Comparison of ENCODE assay signal across 22 cellular contexts in the genomic region with DNA sequence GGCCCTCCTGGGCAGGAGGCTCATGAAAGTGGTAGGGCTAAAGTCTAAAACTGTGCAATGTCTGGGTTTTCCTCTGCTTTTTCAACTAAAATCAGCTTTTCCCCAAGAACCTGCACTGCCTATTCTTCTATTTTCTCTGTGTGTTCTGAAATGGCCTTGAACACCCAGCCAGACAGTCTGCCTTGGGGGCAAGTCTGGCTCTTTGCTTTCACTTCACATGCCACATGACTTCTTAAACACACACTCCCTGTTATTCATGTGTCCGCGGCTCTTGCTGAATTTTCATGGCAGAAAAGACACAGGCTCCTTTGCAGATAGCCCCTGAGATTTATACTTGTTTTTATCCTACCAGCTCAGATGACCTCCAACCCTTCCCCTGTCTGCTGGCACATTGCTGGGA. TPM values are rescaled to one million over a fixed set of nuclear protein-coding genes. Genes with fewer than 3 reads are reported as not detected.
DNase-seq lines count a peak whose midpoint lies in the region; ATAC-seq, FAIRE-seq and TF ChIP-seq lines count a peak whose summit lies in the region.
"Had no signal": no experiment of that assay in that cellular context is flagged by ENCODE, and none has a peak within 500 bp of the region (broad histone marks: within the 10 kb centered on the region; RNA-seq: fewer than 3 reads in every experiment).

No MANE protein-coding gene starts in this region.

- peaks cover 0 to 2% (median 0%) of the 10 kb centered on the region in 3 donors for H3K27me3 Mint-ChIP-seq in CD14-positive monocyte (ENCODE audit: low read depth in 3 of 3)
- peaks cover 7% of the 10 kb centered on the region for H3K27me3 Mint-ChIP-seq in nephron progenitor cell (ENCODE audit: low read depth, poor library complexity)

- no peaks in the 10 kb centered on the region for H3K9me3 ChIP-seq in adrenal gland (replicated peaks in 1 of 3)
- H3K9me3 ChIP-seq in HepG2 (ENCODE audit: low read length): peaks cover 39% of the 10 kb centered on the region
- no peaks in the 10 kb centered on the region for H3K9me3 ChIP-seq in ovary

- TF ChIP-seq CTCF in CD14-positive monocyte (IDR thresholded peaks at IDR 0.05): no peak
- no peak for TF ChIP-seq CTCF in adrenal gland (IDR thresholded peaks at IDR 0.05)
- no peak for TF ChIP-seq CTCF in HepG2 (CRISPR knock-in tag; IDR thresholded peaks at IDR 0.05)
- TF ChIP-seq CTCF in ovary (IDR thresholded peaks at IDR 0.05): no peak
- no peak for TF ChIP-seq CTCF in nephron progenitor cell (IDR thresholded peaks at IDR 0.05)

- H3K36me3 Mint-ChIP-seq in CD14-positive monocyte: peaks cover 0 to 3% of the 10 kb centered on the region in 2 donors
- peaks cover 18% of the 10 kb centered on the region for H3K36me3 Mint-ChIP-seq in nephron progenitor cell (ENCODE audit: low read depth)
- H3K36me3 Mint-ChIP-seq: CD8-positive, alpha-beta T cell had no signal

- H2AFZ ChIP-seq in HepG2 (ENCODE audit: low read length): peak overlapping the region; percentile 30
- H2AFZ ChIP-seq: GM23338 had no signal

- WGBS in adrenal gland, 4 donors: 34 to 42% (median 39%) methylated on average over 2 of the region's 2 CpGs
- 16% methylated on average over 2 of the region's 2 CpGs for WGBS in HepG2 (ENCODE audit: low lambda C conversion rate)
- WGBS in ovary, 3 donors: 27 to 55% (median 46%) methylated on average over 2 of the region's 2 CpGs

- H3K27me3 ChIP-seq in adrenal gland (no peaks in the 10 kb centered on the region), HepG2 (ENCODE audit: control insufficient read depth in 1 of 2, insufficient read depth in 2 of 2, low read length in 2 of 2) (no peaks in the 10 kb centered on the region), ovary (no peaks in the 10 kb centered on the region)
- H3K27me3 ChIP-seq: BLaER1 had no signal

- H3K27ac Mint-ChIP-seq in CD14-positive monocyte (peak overlapping the region; percentile 87 to 96 (median 91)), nephron progenitor cell (no peak overlapping the region)
- H3K27ac Mint-ChIP-seq: CD8-positive, alpha-beta T cell; GM23338; IgD-negative memory B cell had no signal

- ATAC-seq in HepG2 (peak; percentile 88), GM18505 (IDR thresholded peaks at IDR 0.05; ENCODE audit: unreplicated experiment) (no peak)
- ATAC-seq: CD8-positive, alpha-beta T cell; GM23338 had no signal

- CTCF ChIA-PET in HepG2 (lab: Yijun Ruan, JAX; ENCODE audit: low intra/inter-chr PET ratio, low total read pairs): no interaction called here

- no peak for DNase-seq in CD14-positive monocyte (ENCODE audit: low spot score)
- DNase-seq in adrenal gland: peak in 6 of 7 donors; percentile 40 to 68 (median 61)
- DNase-seq in HepG2 (ENCODE audit: low spot score): peak; percentile 81
- peak in 3 of 5 donors; percentile 22 to 35 (median 28) for DNase-seq in ovary
- no peak for DNase-seq in activated CD4-positive, alpha-beta T cell treated with anti-CD3 and anti-CD28 coated beads, Interleukin-2, amount 50 U/mL, for 48 hours
- DNase-seq in activated T-cell treated with anti-CD3 and anti-CD28 coated beads, Interleukin-2, amount 50 U/mL, for 1 hour: no peak
- DNase-seq in nephron progenitor cell: no peak
- DNase-seq: 8988T; CD8-positive, alpha-beta T cell; COR-L47; DMS 273 treated with DMSO at 0.1 percent for 48 hours; DMS53; HCEC 1CT had no signal

- H3K27ac ChIP-seq in adrenal gland (peak overlapping the region in 3 of 5 donors; percentile 22 to 54 (median 37)), HepG2 (ENCODE audit: extremely low read length, insufficient read depth, low read length) (peak overlapping the region; percentile 41), ovary (peak overlapping the region in 1 of 2 donors; percentile 67)
- H3K27ac ChIP-seq: BLaER1 had no signal

- H3K4me1 ChIP-seq in adrenal gland (replicated peaks in 1 of 2) (peaks cover 9 to 10% of the 10 kb centered on the region in 2 donors), HepG2 (ENCODE audit: insufficient read depth, low read length) (peaks cover 23% of the 10 kb centered on the region), ovary (ENCODE audit: insufficient read depth) (peaks cover 5% of the 10 kb centered on the region)
- H3K4me1 ChIP-seq: BLaER1 had no signal

- H3K4me3 ChIP-seq in adrenal gland (no peak overlapping the region), HepG2 (replicated peaks in 1 of 3; ENCODE audit: insufficient read depth in 1 of 3, low read depth in 2 of 3, low read length in 3 of 3) (peak overlapping the region; percentile 23 to 43 (median 25); a peak in 5 of 6 replicates), ovary (no peak overlapping the region)
- H3K4me3 ChIP-seq: BLaER1, GM23338 had no signal

- no peak for TF ChIP-seq RAD21 in HepG2 (CRISPR knock-in tag; IDR thresholded peaks at IDR 0.05)

- FAIRE-seq in HepG2 (lab: Jason Lieb, UNC): peak; percentile 8
- FAIRE-seq: G401.6, GM12891, GM18507, H54, HTR-8/SVneo had no signal

- in situ Hi-C loops in HepG2 (cut with HindIII; ENCODE audit: extremely low pct_ligation_motif_present, low pct_unique_long_range_greater_than_20kb): no loop called here

- H3K4me1 Mint-ChIP-seq in CD14-positive monocyte: peaks cover 27% of the 10 kb centered on the region
- no peaks in the 10 kb centered on the region for H3K4me1 Mint-ChIP-seq in nephron progenitor cell
- H3K4me1 Mint-ChIP-seq: GM23338, IgD-negative memory B cell had no signal

- peak overlapping the region; percentile 63 for H3K4me2 ChIP-seq in HepG2 (ENCODE audit: low read depth, low read length)
- H3K4me2 ChIP-seq: BLaER1, GM23338 had no signal

- TF ChIP-seq POLR2A in adrenal gland (IDR thresholded peaks at IDR 0.05) (no peak), HepG2 (IDR thresholded peaks at IDR 0.05; ENCODE audit: insufficient read depth in 1 of 2, low read depth in 2 of 2, low read length in 2 of 2) (no peak), ovary (IDR thresholded peaks at IDR 0.05) (no peak), GM18505 (IDR thresholded peaks at IDR 0.05; ENCODE audit: borderline replicate concordance, extremely low read depth, insufficient read depth, insufficient read length) (no peak)

- no peaks in the 10 kb centered on the region for H3K79me2 ChIP-seq in HepG2 (ENCODE audit: insufficient read depth, low read length)

- H3K9me3 Mint-ChIP-seq in CD14-positive monocyte: peaks cover 16 to 28% (median 23%) of the 10 kb centered on the region in 7 donors
- H3K9me3 Mint-ChIP-seq in nephron progenitor cell: peaks cover 50% of the 10 kb centered on the region

- no peaks in the 10 kb centered on the region for H4K20me1 ChIP-seq in HepG2 (ENCODE audit: insufficient read depth, low read length)
- H4K20me1 ChIP-seq: BLaER1 had no signal

- intact Hi-C loops in CD14-positive monocyte (cut with micrococcal nuclease) (no loop called here), adrenal gland (cut with DNase I) (no loop called here), HepG2 (cut with micrococcal nuclease; ENCODE audit: unreplicated experiment) (no loop called here), ovary (cut with DNase I) (no loop called here)

- TF ChIP-seq EP300 in HepG2 (IDR thresholded peaks at IDR 0.05; ENCODE audit: low read depth in 2 of 2, low read length in 2 of 2): peak in 1 of 2 experiments; percentile 28; a peak in 1 of 4 replicates
- TF ChIP-seq EP300 in HepG2 (CRISPR knock-in tag; IDR thresholded peaks at IDR 0.05; ENCODE audit: borderline replicate concordance): no peak
- no peak for TF ChIP-seq EP300 in ovary (IDR thresholded peaks at IDR 0.05)

- peak overlapping the region; percentile 30 for H3K9ac ChIP-seq in HepG2 (ENCODE audit: insufficient read depth, low read depth, low read length)
- H3K9ac ChIP-seq: BLaER1 had no signal

- H3K4me3 Mint-ChIP-seq in CD14-positive monocyte: peak overlapping the region; percentile 18 to 81
- H3K4me3 Mint-ChIP-seq in nephron progenitor cell: no peak overlapping the region
- H3K4me3 Mint-ChIP-seq: CD8-positive, alpha-beta T cell; GM23338; IgD-negative memory B cell had no signal

- BruUV-seq in HepG2 (replicated peaks; lab: Mats Ljungman, UMichigan): no TSS peak

- H3K36me3 ChIP-seq in adrenal gland (replicated peaks in 1 of 2): no peaks in the 10 kb centered on the region
- H3K36me3 ChIP-seq in HepG2 (replicated peaks in 1 of 2; ENCODE audit: control insufficient read depth in 1 of 2, insufficient read depth in 2 of 2, low read length in 2 of 2): no peaks in the 10 kb centered on the region
- no peaks in the 10 kb centered on the region for H3K36me3 ChIP-seq in ovary
- H3K36me3 ChIP-seq: BLaER1 had no signal

- POLR2A ChIA-PET in HepG2 (lab: Yijun Ruan, JAX): interaction anchor here (0.6 to 2.1 kb wide), 6 partner anchors 9 to 469 kb away, joined by 3 to 24 read pairs (median 4); partner anchors contain the start of gene RPIA

RNA-seq across cellular contexts. Expression of gene RPIA, which starts 10.6 kb away (rescaled TPM):
- polyA plus RNA-seq in CD14-positive monocyte (10 to 100 TPM; 17.9 to 23.1 TPM), adrenal gland (10 to 100 TPM; 11.4 to 15.4 (median 11.5) TPM), HepG2 (2011; rRNA removed) (13.3 and 13.7 TPM in 2 replicates), ovary (10 to 100 TPM; 14.1 to 17.9 TPM)
- total RNA-seq in adrenal gland (10 to 100 TPM in 4 of 8 donors, 1 to 10 TPM in 4; 1.9 to 16.9 (median 9.1) TPM), HepG2 (2016; rRNA removed; fragmentation: Illumina TruSeq; extraction: Trizol) (23.9 and 31.6 TPM in 2 replicates), ovary (10 to 100 TPM; 10.4 to 19.3 (median 15.4) TPM)
- 12.9 and 13.3 TPM in 2 replicates for total RNA-seq in HepG2 (2016; cell fraction: cytosol; rRNA removed; fragmentation: Illumina TruSeq; extraction: Trizol; ENCODE audit: low read depth)
- 23.0 and 31.5 TPM in 2 replicates for total RNA-seq in HepG2 (2016; cell fraction: insoluble cytoplasmic fraction; rRNA removed; fragmentation: Illumina TruSeq; extraction: Trizol)
- total RNA-seq in HepG2 (2016; cell fraction: membrane; rRNA removed; fragmentation: Illumina TruSeq; extraction: Trizol): 25.6 and 26.4 TPM in 2 replicates
- 14.1 and 18.1 TPM in 2 replicates for total RNA-seq in HepG2 (2016; cell fraction: nucleus; rRNA removed; fragmentation: Illumina TruSeq; extraction: Trizol)
- polyA plus RNA-seq in HepG2 (2011; cell fraction: cytosol; rRNA removed): 12.9 and 13.4 TPM in 2 replicates
- 6.1 and 9.3 TPM in 2 replicates for polyA plus RNA-seq in HepG2 (2011; cell fraction: nucleus; rRNA removed)
- 21.5 and 22.6 TPM in 2 replicates for polyA plus RNA-seq in HepG2 (2012)
- 23.8 and 26.4 TPM in 2 replicates for polyA plus RNA-seq in HepG2 (2016; cell fraction: cytosol; fragmentation: Illumina TruSeq; extraction: Trizol; ENCODE audit: low read depth)
- polyA plus RNA-seq in HepG2 (2016; cell fraction: insoluble cytoplasmic fraction; fragmentation: Illumina TruSeq; extraction: Trizol; ENCODE audit: low read depth): 50.9 and 54.3 TPM in 2 replicates
- 31.6 and 32.5 TPM in 2 replicates for polyA plus RNA-seq in HepG2 (2016; cell fraction: membrane; fragmentation: Illumina TruSeq; extraction: Trizol; ENCODE audit: low read depth)
- 37.5 and 37.9 TPM in 2 replicates for polyA plus RNA-seq in HepG2 (2016; cell fraction: nucleus; fragmentation: Illumina TruSeq; extraction: Trizol; ENCODE audit: insufficient read depth, low read depth)
- polyA minus RNA-seq in HepG2 (2011; rRNA and poly(A)+ RNA removed; ENCODE audit: low replicate concordance): 8.2 and 8.9 TPM in 2 replicates
- polyA minus RNA-seq in HepG2 (2011; cell fraction: cytosol; rRNA and poly(A)+ RNA removed): 7.5 and 8.7 TPM in 2 replicates
- polyA minus RNA-seq in HepG2 (2011; cell fraction: nucleus; rRNA and poly(A)+ RNA removed): 10.8 and 12.0 TPM in 2 replicates

RNA-seq across cellular contexts. Expression of gene EIF2AK3, which starts 53.7 kb away (rescaled TPM):
- 1 to 10 TPM; 2.0 to 2.3 TPM for polyA plus RNA-seq in CD14-positive monocyte
- total RNA-seq in adrenal gland: 10 to 100 TPM; 15.3 to 89.6 (median 21.3) TPM
- 10 to 100 TPM in 1 of 3 donors, 1 to 10 TPM in 2; 3.6 to 50.2 (median 4.0) TPM for polyA plus RNA-seq in adrenal gland
- 19.3 and 30.6 TPM in 2 replicates for total RNA-seq in HepG2 (2016; rRNA removed; fragmentation: Illumina TruSeq; extraction: Trizol)
- 1.9 and 4.1 TPM in 2 replicates for total RNA-seq in HepG2 (2016; cell fraction: cytosol; rRNA removed; fragmentation: Illumina TruSeq; extraction: Trizol; ENCODE audit: low read depth)
- 16.3 and 30.3 TPM in 2 replicates for total RNA-seq in HepG2 (2016; cell fraction: insoluble cytoplasmic fraction; rRNA removed; fragmentation: Illumina TruSeq; extraction: Trizol)
- 5.7 and 7.5 TPM in 2 replicates for total RNA-seq in HepG2 (2016; cell fraction: membrane; rRNA removed; fragmentation: Illumina TruSeq; extraction: Trizol)
- 44.3 and 53.8 TPM in 2 replicates for total RNA-seq in HepG2 (2016; cell fraction: nucleus; rRNA removed; fragmentation: Illumina TruSeq; extraction: Trizol)
- polyA plus RNA-seq in HepG2 (2011; rRNA removed): 10.3 and 11.6 TPM in 2 replicates
- polyA plus RNA-seq in HepG2 (2011; cell fraction: cytosol; rRNA removed): 5.9 and 10.2 TPM in 2 replicates
- polyA plus RNA-seq in HepG2 (2011; cell fraction: nucleus; rRNA removed): 8.8 and 10.0 TPM in 2 replicates
- polyA plus RNA-seq in HepG2 (2012): 16.3 and 19.2 TPM in 2 replicates
- 0.80 and 1.0 TPM in 2 replicates for polyA plus RNA-seq in HepG2 (2016; cell fraction: cytosol; fragmentation: Illumina TruSeq; extraction: Trizol; ENCODE audit: low read depth)
- 8.4 and 9.4 TPM in 2 replicates for polyA plus RNA-seq in HepG2 (2016; cell fraction: insoluble cytoplasmic fraction; fragmentation: Illumina TruSeq; extraction: Trizol; ENCODE audit: low read depth)
- polyA plus RNA-seq in HepG2 (2016; cell fraction: membrane; fragmentation: Illumina TruSeq; extraction: Trizol; ENCODE audit: low read depth): 1.9 TPM in 2 replicates
- polyA plus RNA-seq in HepG2 (2016; cell fraction: nucleus; fragmentation: Illumina TruSeq; extraction: Trizol; ENCODE audit: insufficient read depth, low read depth): 38.2 and 39.9 TPM in 2 replicates
- polyA minus RNA-seq in HepG2 (2011; rRNA and poly(A)+ RNA removed; ENCODE audit: low replicate concordance): 5.4 and 6.6 TPM in 2 replicates
- 14.1 and 21.9 TPM in 2 replicates for polyA minus RNA-seq in HepG2 (2011; cell fraction: cytosol; rRNA and poly(A)+ RNA removed)
- polyA minus RNA-seq in HepG2 (2011; cell fraction: nucleus; rRNA and poly(A)+ RNA removed): 34.6 and 44.7 TPM in 2 replicates
- 10 to 100 TPM; 13.6 to 19.8 (median 18.8) TPM for total RNA-seq in ovary
- polyA plus RNA-seq in ovary: 10 to 100 TPM in 1 of 2 donors, 1 to 10 TPM in 1; 6.2 to 18.0 TPM

Comparison
In these comparisons a context has a peak if more than half of its experiments do, and no peak if none do; other contexts are left out.
1. DNase-seq: peak in adrenal gland (6 of 7), HepG2 (single experiment) and ovary (3 of 5); none in CD14-positive monocyte (single experiment), activated CD4-positive, alpha-beta T cell treated with anti-CD3 and anti-CD28 coated beads, Interleukin-2, amount 50 U/mL, for 48 hours (0 of 2), activated T-cell treated with anti-CD3 and anti-CD28 coated beads, Interleukin-2, amount 50 U/mL, for 1 hour (single experiment) and nephron progenitor cell (single experiment).
2. H3K4me3 ChIP-seq: peak in HepG2 (3 of 3); none in adrenal gland (0 of 4) and ovary (single experiment).